Comparison of ENCODE assay signal across 22 cellular contexts in the genomic region with DNA sequence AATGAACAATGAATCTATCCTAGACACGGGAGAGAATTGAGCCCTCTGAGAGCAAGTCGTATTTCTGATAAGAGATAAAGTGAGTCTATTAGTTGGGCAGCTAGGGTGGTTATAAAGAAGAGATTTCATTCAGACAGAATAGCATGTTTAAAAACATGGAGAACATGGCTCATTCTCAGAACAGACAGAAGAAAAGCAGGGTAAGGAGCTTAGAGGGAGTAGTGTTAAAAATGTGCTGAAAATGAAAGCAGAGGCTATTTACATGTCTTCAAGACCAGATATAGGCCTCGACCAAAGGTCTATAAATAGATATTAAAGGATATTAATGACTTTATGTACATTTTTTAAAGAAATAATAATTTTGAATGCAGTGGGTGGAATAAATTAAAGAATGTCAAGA.
A peak's percentile ranks its signal among the peaks of the same experiment; 100 is the strongest.
DNase-seq lines count a peak whose midpoint lies in the region; ATAC-seq, FAIRE-seq and TF ChIP-seq lines count a peak whose summit lies in the region.
"Had no signal": no experiment of that assay in that cellular context is flagged by ENCODE, and none has a peak within 500 bp of the region (broad histone marks: within the 10 kb centered on the region; RNA-seq: fewer than 3 reads in every experiment).

No MANE protein-coding gene starts in this region.

- TF ChIP-seq CTCF in CD14-positive monocyte (IDR thresholded peaks at IDR 0.05), result no peak

- H3K4me1 ChIP-seq in ACC112 (ENCODE audit: control insufficient read depth, insufficient read depth, low read length, unreplicated experiment), result no peaks in the 10 kb centered on the region
- H3K4me1 ChIP-seq: A549, BE2C, Caco-2, SJSA1 had no signal

- DNase-seq in OCI-M1 (lab: John Stamatoyannopoulos, UW), result peak; percentile 48
- peak; percentile 41 for DNase-seq in pons (ENCODE audit: low spot score)
- no peak for DNase-seq in CD14-positive monocyte (ENCODE audit: low spot score)
- no peak for DNase-seq in GM03348 (ENCODE audit: low spot score)
- DNase-seq in urothelium cell line (ENCODE audit: low spot score), result no peak
- DNase-seq: BE2C; Caco-2; CD4-positive, CD25-positive, alpha-beta regulatory T cell; DMS 273 treated with DMSO at 0.1 percent for 48 hours; DMS79 treated with DMSO at 0.1 percent for 48 hours; NCI-H1694 treated with DMSO at 0.1 percent for 48 hours; NCI-H2107; NCI-H446 treated with DMSO at 0.1 percent for 48 hours had no signal

- FAIRE-seq in urothelium cell line (lab: Jason Lieb, UNC), result no peak
- FAIRE-seq: A549, GM12892, H1 had no signal

- H3K36me3 ChIP-seq in ACC112 (ENCODE audit: insufficient read depth, low read length), result no peaks in the 10 kb centered on the region
- H3K36me3 ChIP-seq: BE2C, SJSA1 had no signal

- peak; percentile 35 for ATAC-seq in HG02610 (IDR thresholded peaks at IDR 0.05; ENCODE audit: unreplicated experiment)
- ATAC-seq: A549, Right ventricle myocardium inferior had no signal

- no peaks in the 10 kb centered on the region for H3K27me3 ChIP-seq in ACC112 (ENCODE audit: insufficient read depth, low read length)
- H3K27me3 ChIP-seq: BE2C, SJSA1 had no signal

- no peaks in the 10 kb centered on the region for H3K36me3 Mint-ChIP-seq in CD14-positive monocyte
- H3K36me3 Mint-ChIP-seq: CD4-positive, CD25-positive, alpha-beta regulatory T cell; IgD-negative memory B cell had no signal

- no peaks in the 10 kb centered on the region for H3K4me1 Mint-ChIP-seq in CD14-positive monocyte
- H3K4me1 Mint-ChIP-seq: CD4-positive, CD25-positive, alpha-beta regulatory T cell; IgD-negative memory B cell had no signal

- H3K4me3 Mint-ChIP-seq in CD14-positive monocyte, result no peak overlapping the region
- H3K4me3 Mint-ChIP-seq: CD4-positive, CD25-positive, alpha-beta regulatory T cell; IgD-negative memory B cell; T-helper 1 cell treated with Interleukin-12 subunit alpha and Interleukin-12 subunit beta and Interleukin-4 antibody, amounts not matched to agents 30 μg/mL and 1 μg/mL, for 36 hours had no signal

- no peak overlapping the region for H3K27ac Mint-ChIP-seq in CD14-positive monocyte
- H3K27ac Mint-ChIP-seq: CD4-positive, CD25-positive, alpha-beta regulatory T cell; IgD-negative memory B cell; T-helper 1 cell treated with Interleukin-12 subunit alpha and Interleukin-12 subunit beta and Interleukin-4 antibody, amounts not matched to agents 30 μg/mL and 1 μg/mL, for 36 hours had no signal

- H3K27ac ChIP-seq in ACC112 (ENCODE audit: low read depth, low read length), result no peak overlapping the region
- H3K27ac ChIP-seq: A549, SJSA1 had no signal

- peaks cover 0 to 7% (median 0%) of the 10 kb centered on the region in 7 donors for H3K9me3 Mint-ChIP-seq in CD14-positive monocyte
- H3K9me3 Mint-ChIP-seq: T-helper 1 cell treated with Interleukin-12 subunit alpha and Interleukin-12 subunit beta and Interleukin-4 antibody, amounts not matched to agents 30 μg/mL and 1 μg/mL, for 36 hours had no signal

- intact Hi-C loops in CD14-positive monocyte (cut with micrococcal nuclease), result no loop called here

- no peak overlapping the region for H3K4me3 ChIP-seq in ACC112 (ENCODE audit: low read depth, low read length)
- H3K4me3 ChIP-seq: A549, SJSA1 had no signal

- H3K79me2 ChIP-seq in ACC112 (ENCODE audit: control insufficient read depth, insufficient read depth, low read length, unreplicated experiment), result no peaks in the 10 kb centered on the region

- H3K27me3 Mint-ChIP-seq in CD14-positive monocyte (ENCODE audit: low read depth in 3 of 3), result no peaks in the 10 kb centered on the region
- H3K27me3 Mint-ChIP-seq: CD4-positive, CD25-positive, alpha-beta regulatory T cell; IgD-negative memory B cell had no signal

- peak overlapping the region; percentile 75 for H2AFZ ChIP-seq in ACC112 (ENCODE audit: low read length, unreplicated experiment)

Comparison
In these comparisons a context has a peak if more than half of its experiments do, and no peak if none do; other contexts are left out.
1. DNase-seq: peak in OCI-M1 (single experiment) and pons (single experiment); none in CD14-positive monocyte (single experiment), GM03348 (single experiment) and urothelium cell line (single experiment).